Comparison of ENCODE assay signal across 8 cellular contexts in genomic region chr1:22451702-22452400, GRCh38. TPM values are rescaled to one million over a fixed set of nuclear protein-coding genes. Genes with fewer than 3 reads are reported as not detected.
A peak's percentile ranks its signal among the peaks of the same experiment; 100 is the strongest.
DNase-seq lines count a peak whose midpoint lies in the region; ATAC-seq and TF ChIP-seq lines count a peak whose summit lies in the region.

Gene ZBTB40, plus strand, starts transcription at chr1:22451851. Its CDS starts 38,098 bp downstream, at chr1:22489949.

- peak within 1 kb of the TSS; percentile 88 for H3K4me2 ChIP-seq in smooth muscle cell

- ATAC-seq in GM18873 (IDR thresholded peaks at IDR 0.05; ENCODE audit: low FRiP score, unreplicated experiment) (peak; percentile 66), HG03139 (IDR thresholded peaks at IDR 0.05; ENCODE audit: unreplicated experiment) (peak; percentile 73), WTC11 (peak; percentile 94)

- peaks cover 3% of the 10 kb centered on the region for H3K4me1 ChIP-seq in smooth muscle cell (ENCODE audit: low read depth)

- peaks cover 39% of the 10 kb centered on the region for H3K4me1 Mint-ChIP-seq in WTC11

- peak; percentile 90 for DNase-seq in AG04449 (ENCODE audit: low read depth, low spot score)
- DNase-seq in NCI-H2227 (lab: John Stamatoyannopoulos, UW; ENCODE audit: unreplicated experiment): peak; percentile 98
- DNase-seq in WTC11 (ENCODE audit: low spot score): peak; percentile 95
- DNase-seq in cardiac fibroblast (ENCODE audit: low read depth in 2 of 2): peak; percentile 99
- DNase-seq in iPS-NIHi7 (ENCODE audit: extremely low spot score): peak; percentile 95
- peak; percentile 68 for DNase-seq in smooth muscle cell (lab: John Stamatoyannopoulos, UW; ENCODE audit: unreplicated experiment)

- H3K4me3 Mint-ChIP-seq in WTC11: peak within 1 kb of the TSS; percentile 79

- WGBS in smooth muscle cell (ENCODE audit: low lambda C conversion rate): under 1% methylated on average over 66 of the region's 66 CpGs

- peaks cover 14% of the 10 kb centered on the region for H3F3A ChIP-seq in smooth muscle cell (ENCODE audit: low read depth)

- POLR2A ChIA-PET in AG04449 (lab: Yijun Ruan, JAX) (no interaction called here), WTC11 (lab: Charles Lee) (interaction anchor here (0.7 kb wide), 1 partner anchor 101 kb away, joined by 4 read pairs; no protein-coding TSS in a partner anchor)

- H3K9ac ChIP-seq in smooth muscle cell (ENCODE audit: low read depth): peak within 1 kb of the TSS; percentile 90

- H3K4me3 ChIP-seq in AG04449 (ENCODE audit: low read depth, low read length) (peak within 1 kb of the TSS; percentile 78), cardiac fibroblast (replicated peaks in 1 of 2; ENCODE audit: low read depth in 2 of 2, low read length in 2 of 2) (peak within 1 kb of the TSS; percentile 79 to 81), smooth muscle cell (peak within 1 kb of the TSS; percentile 89)

- TF ChIP-seq CTCF in AG04449 (IDR thresholded peaks at IDR 0.05; ENCODE audit: insufficient read depth, low read length, missing control alignments) (no peak), WTC11 (IDR thresholded peaks at IDR 0.05) (no peak), cardiac fibroblast (IDR thresholded peaks at IDR 0.05; ENCODE audit: low read depth, low read length) (no peak), smooth muscle cell (IDR thresholded peaks at IDR 0.05; ENCODE audit: borderline replicate concordance, insufficient read depth, poor library complexity, severe bottlenecking) (no peak)

- peaks cover 29% of the 10 kb centered on the region for H3K79me2 ChIP-seq in smooth muscle cell (ENCODE audit: low read depth)

- H3K36me3 ChIP-seq in smooth muscle cell (ENCODE audit: low read depth): no peaks in the 10 kb centered on the region

- CTCF ChIA-PET in AG04449 (lab: Yijun Ruan, JAX) (interaction anchor here (1.7 kb wide), 1 partner anchor 35 kb away, joined by 7 read pairs; no protein-coding TSS in a partner anchor), WTC11 (lab: Charles Lee) (interaction anchor here (1.0 to 1.4 kb wide), 2 partner anchors 36 to 62 kb away, joined by 3 read pairs; no protein-coding TSS in a partner anchor)

- H3K27me3 ChIP-seq in smooth muscle cell (ENCODE audit: low read depth): no peaks in the 10 kb centered on the region

- no peaks in the 10 kb centered on the region for H3K9me3 ChIP-seq in smooth muscle cell (replicated peaks; ENCODE audit: low read depth)

- no peaks in the 10 kb centered on the region for H3K36me3 Mint-ChIP-seq in WTC11

- H3K27me3 Mint-ChIP-seq in WTC11 (ENCODE audit: low read depth): no peaks in the 10 kb centered on the region

- H3K27ac ChIP-seq in smooth muscle cell (ENCODE audit: low read depth): peak within 1 kb of the TSS; percentile 87

- H4K20me1 ChIP-seq in smooth muscle cell (ENCODE audit: low read depth): peaks cover 9% of the 10 kb centered on the region

- peak within 1 kb of the TSS; percentile 89 for H3K27ac Mint-ChIP-seq in WTC11

- H3K9me3 Mint-ChIP-seq in WTC11: no peaks in the 10 kb centered on the region

- peak within 1 kb of the TSS; percentile 96 for H2AFZ ChIP-seq in smooth muscle cell (ENCODE audit: low read depth)

TF ChIP-seq in WTC11, 78 proteins besides CTCF, POLR2A, EP300 and RAD21 (continues in another document):
- no peak for TF ChIP-seq AR (CRISPR knock-in tag; IDR thresholded peaks at IDR 0.05)
- TF ChIP-seq ZSCAN18 (CRISPR knock-in tag; IDR thresholded peaks at IDR 0.05): no peak
- TF ChIP-seq ESRRA (CRISPR knock-in tag; IDR thresholded peaks at IDR 0.05; ENCODE audit: borderline replicate concordance): no peak
- peak; percentile 90; the same call in 1 of the 2 replicates for TF ChIP-seq MYBL2 (CRISPR knock-in tag; IDR thresholded peaks at IDR 0.05)
- TF ChIP-seq ATF3 (CRISPR knock-in tag; conservative IDR thresholded peaks at IDR 0.05): no peak
- TF ChIP-seq ZNF416 (CRISPR knock-in tag; IDR thresholded peaks at IDR 0.05): no peak
- TF ChIP-seq MXD4 (CRISPR knock-in tag; IDR thresholded peaks at IDR 0.05; ENCODE audit: borderline replicate concordance): no peak
- TF ChIP-seq FOXP1 (CRISPR knock-in tag; IDR thresholded peaks at IDR 0.05; ENCODE audit: borderline replicate concordance): peak; percentile 74; the same call in 1 of the 2 replicates
- TF ChIP-seq SMAD4 (CRISPR knock-in tag; IDR thresholded peaks at IDR 0.05): no peak
- peak; percentile 55; the same call in 1 of the 2 replicates for TF ChIP-seq ZNF232 (CRISPR knock-in tag; IDR thresholded peaks at IDR 0.05)
- TF ChIP-seq FOXJ3 (CRISPR knock-in tag; IDR thresholded peaks at IDR 0.05; ENCODE audit: borderline replicate concordance): no peak
- no peak for TF ChIP-seq ZNF512 (CRISPR knock-in tag; IDR thresholded peaks at IDR 0.05; ENCODE audit: borderline replicate concordance)
- no peak for TF ChIP-seq ZNF138 (CRISPR knock-in tag; conservative IDR thresholded peaks at IDR 0.05)

RNA-seq across cellular contexts. Expression of gene ZBTB40, which starts in this region (rescaled TPM):
- total RNA-seq in WTC11 (2021) (11.5 to 12.0 TPM (median 11.5 TPM) in 3 replicates), smooth muscle cell (10.9 and 14.6 TPM in 2 replicates)
- polyA plus RNA-seq in smooth muscle cell: 3.8 and 4.1 TPM in 2 replicates

Comparison
In these comparisons a context has a peak if more than half of its experiments do, and no peak if none do; other contexts are left out.
1. Peak in every context shown above with its lines: DNase-seq, ATAC-seq, H3K4me3 ChIP-seq and H3K27ac ChIP-seq.